ENCODE assay signal across 20 cellular contexts in genomic region chr3:78905700-78906099, GRCh38.
A peak's percentile ranks its signal among the peaks of the same experiment; 100 is the strongest.
DNase-seq lines count a peak whose midpoint lies in the region; ATAC-seq, FAIRE-seq and TF ChIP-seq lines count a peak whose summit lies in the region.
"Had no signal": no experiment of that assay in that cellular context is flagged by ENCODE, and none has a peak within 500 bp of the region (broad histone marks: within the 10 kb centered on the region; RNA-seq: fewer than 3 reads in every experiment).

No MANE protein-coding gene starts in this region.

- FAIRE-seq in GM12891 (lab: Jason Lieb, UNC) (peak; percentile 9), islet of Langerhans (lab: Jason Lieb, UNC) (peak; percentile 85)
- FAIRE-seq: HepG2 had no signal

- TF ChIP-seq POLR2A in GM12891 (IDR thresholded peaks at IDR 0.05; ENCODE audit: low read depth, low read length), result no peak
- no peak for TF ChIP-seq POLR2A in erythroblast (IDR thresholded peaks at IDR 0.05; ENCODE audit: low read length)

- ATAC-seq in GM19455 (IDR thresholded peaks at IDR 0.05; ENCODE audit: unreplicated experiment), result no peak
- ATAC-seq: HCT116, HepG2 had no signal

- DNase-seq in NCI-H510A treated with DMSO at 0.1 percent for 48 hours (lab: John Stamatoyannopoulos, UW) (peak; percentile 21), NCI-H510A (lab: John Stamatoyannopoulos, UW) (no peak), GM12891 (ENCODE audit: insufficient read length, low spot score) (no peak), NCI-H524 treated with DMSO at 0.1 percent for 48 hours (lab: John Stamatoyannopoulos, UW) (peak; percentile 90), erythroblast (lab: John Stamatoyannopoulos, UW) (no peak)
- DNase-seq: ACHN; BE2C; C1 segment of cervical spinal cord; CD4-positive, CD25-positive, alpha-beta regulatory T cell; CD8-positive, alpha-beta memory T cell; COR-L47; DND-41; EL; GOT3; H7; KBM-7 had no signal

TF ChIP-seq in GM12891, 5 proteins besides CTCF, POLR2A, EP300 and RAD21:
- TF ChIP-seq SPI1 (IDR thresholded peaks at IDR 0.05; ENCODE audit: low read depth, low read length) (no peak), PAX5 (IDR thresholded peaks at IDR 0.05; ENCODE audit: insufficient read depth, low read length, severe bottlenecking) (no peak), TAF1 (IDR thresholded peaks at IDR 0.05; ENCODE audit: low read depth, low read length) (no peak), POLR2AphosphoS5 (IDR thresholded peaks at IDR 0.05; ENCODE audit: low read depth, low read length) (no peak), POU2F2 (IDR thresholded peaks at IDR 0.05; ENCODE audit: low read depth, low read length) (no peak)

Comparison
In these comparisons a context has a peak if more than half of its experiments do, and no peak if none do; other contexts are left out.
1. DNase-seq: peak in NCI-H510A treated with DMSO at 0.1 percent for 48 hours (single experiment) and NCI-H524 treated with DMSO at 0.1 percent for 48 hours (single experiment); none in NCI-H510A (single experiment), GM12891 (single experiment) and erythroblast (0 of 2).